ENCODE assay signal across 8 cellular contexts in genomic region chr10:43137971-43138756, GRCh38. TPM values are rescaled to one million over a fixed set of nuclear protein-coding genes. Genes with fewer than 3 reads are reported as not detected.
DNase-seq lines count a peak whose midpoint lies in the region; FAIRE-seq lines count a peak whose summit lies in the region.

TSS of gene CSGALNACT2 (plus strand) at chr10:43138445. CDS start at chr10:43155150, 16,705 bp downstream.

- peak within 1 kb of the TSS; percentile 52 for H3K27ac ChIP-seq in neuronal stem cell (replicated peaks; ENCODE audit: low read length)
- peak within 1 kb of the TSS; percentile 89 for H3K27ac ChIP-seq in subcutaneous abdominal adipose tissue (ENCODE audit: low read depth, low read length)

- no peak within 1 kb of the TSS for H2BK120ac ChIP-seq in neuronal stem cell (ENCODE audit: low read depth, low read length)

- in situ Hi-C loops in SK-MEL-5 (cut with HindIII; ENCODE audit: low pct_unique_long_range_greater_than_20kb, low sequenced_read_pairs) = no loop called here

- peak within 1 kb of the TSS; percentile 87 to 98 for H3K4me3 ChIP-seq in neuronal stem cell (ENCODE audit: low read length in 2 of 2)
- peak within 1 kb of the TSS; percentile 86 to 97 (median 92) for H3K4me3 ChIP-seq in subcutaneous abdominal adipose tissue (ENCODE audit: low read depth in 1 of 5, low read length in 5 of 5)

- H3K4me2 ChIP-seq in neuronal stem cell (ENCODE audit: insufficient read depth, low read length, poor library complexity, severe bottlenecking) = peak within 1 kb of the TSS; percentile 83

- peaks cover 0 to 3% of the 10 kb centered on the region in 2 donors for H3K36me3 ChIP-seq in neuronal stem cell (replicated peaks in 1 of 2; ENCODE audit: control insufficient read depth in 2 of 2, insufficient read depth in 2 of 2, low read length in 2 of 2)
- no peaks in the 10 kb centered on the region for H3K36me3 ChIP-seq in subcutaneous abdominal adipose tissue (ENCODE audit: control insufficient read depth in 5 of 5, insufficient read depth in 5 of 5, low read length in 5 of 5)

- peak; percentile 74 for DNase-seq in ELF-1 (ENCODE audit: low read depth, low spot score)
- peak; percentile 71 for DNase-seq in H4 (ENCODE audit: low spot score)
- DNase-seq in LoVo (ENCODE audit: low spot score) = peak; percentile 87
- peak; percentile 65 for DNase-seq in SK-MEL-5 (ENCODE audit: low read depth, low spot score)
- peak; percentile 46 to 87 (median 67) for DNase-seq in activated naive CD4-positive, alpha-beta T cell (lab: John Stamatoyannopoulos, UW)
- peak; percentile 86 to 91 for DNase-seq in frontal cortex (ENCODE audit: low spot score in 2 of 2)
- DNase-seq in neuronal stem cell (ENCODE audit: low spot score) = peak; percentile 62

- H2BK15ac ChIP-seq in neuronal stem cell (ENCODE audit: low read length) = no peak within 1 kb of the TSS

- no peaks in the 10 kb centered on the region for H3K27me3 ChIP-seq in neuronal stem cell (ENCODE audit: control insufficient read depth in 3 of 3, insufficient read depth in 3 of 3, low read depth in 1 of 3, low read length in 3 of 3)
- no peaks in the 10 kb centered on the region for H3K27me3 ChIP-seq in subcutaneous abdominal adipose tissue (ENCODE audit: control insufficient read depth in 5 of 5, insufficient read depth in 4 of 5, low read length in 5 of 5)

- no peak within 1 kb of the TSS for H2AK5ac ChIP-seq in neuronal stem cell (ENCODE audit: low read depth, low read length)

- H2BK12ac ChIP-seq in neuronal stem cell (ENCODE audit: low read length) = no peak within 1 kb of the TSS

- H3K18ac ChIP-seq in neuronal stem cell (ENCODE audit: low read length) = peak within 1 kb of the TSS; percentile 95

- peaks cover 3% of the 10 kb centered on the region for H3K79me1 ChIP-seq in neuronal stem cell (ENCODE audit: low read depth, low read length)

- no peaks in the 10 kb centered on the region for H3K9me3 ChIP-seq in neuronal stem cell (replicated peaks in 1 of 2; ENCODE audit: control insufficient read depth in 2 of 2, insufficient read depth in 1 of 2, low read depth in 1 of 2, low read length in 2 of 2)
- H3K9me3 ChIP-seq in subcutaneous abdominal adipose tissue (ENCODE audit: control insufficient read depth in 5 of 5, low read length in 5 of 5) = no peaks in the 10 kb centered on the region

- no peak within 1 kb of the TSS for H4K91ac ChIP-seq in neuronal stem cell (ENCODE audit: low read depth, low read length, poor library complexity)

- no peak within 1 kb of the TSS for H3K4ac ChIP-seq in neuronal stem cell (ENCODE audit: low read length)

- peak within 1 kb of the TSS; percentile 60 for H3K14ac ChIP-seq in neuronal stem cell (ENCODE audit: low read length)

- no peak for FAIRE-seq in frontal cortex (lab: Jason Lieb, UNC)

- no CpG with 5 or more reads among the region's 95 CpGs for WGBS in neuronal stem cell (ENCODE audit: extremely low coverage in 2 of 2, insufficient read length in 2 of 2, insufficient replicate concordance in 1 of 2), 2 donors

- H2BK5ac ChIP-seq in neuronal stem cell (ENCODE audit: low read length) = peak within 1 kb of the TSS; percentile 91

- H3K23ac ChIP-seq in neuronal stem cell (ENCODE audit: low read depth, low read length, poor library complexity) = peak within 1 kb of the TSS; percentile 97

- no peak within 1 kb of the TSS for H4K8ac ChIP-seq in neuronal stem cell (ENCODE audit: low read depth, low read length)

- H3K4me1 ChIP-seq in neuronal stem cell (ENCODE audit: control insufficient read depth in 2 of 2, insufficient read depth in 1 of 2, low read depth in 1 of 2, low read length in 2 of 2) (peaks cover 0 to 2% of the 10 kb centered on the region in 2 donors), subcutaneous abdominal adipose tissue (ENCODE audit: control insufficient read depth in 5 of 5, insufficient read depth in 5 of 5, low read length in 5 of 5) (peaks cover 0 to 33% (median 22%) of the 10 kb centered on the region in 5 donors)

- H3K9ac ChIP-seq in neuronal stem cell (ENCODE audit: low read depth, low read length, poor library complexity) = peak within 1 kb of the TSS; percentile 88
- peak within 1 kb of the TSS; percentile 51 to 88 (median 86) for H3K9ac ChIP-seq in subcutaneous abdominal adipose tissue (ENCODE audit: low read length in 5 of 5)

- H2AFZ ChIP-seq in neuronal stem cell (ENCODE audit: low read length) = peak within 1 kb of the TSS; percentile 99

RNA-seq across cellular contexts. Expression of gene CSGALNACT2, which starts in this region (rescaled TPM):
- 1.6 and 3.9 TPM in 2 replicates for total RNA-seq in H4 (2014; rRNA removed; shearing (Covaris generic))
- total RNA-seq in SK-MEL-5 (2014; rRNA removed; shearing (Covaris generic)) = 3.9 and 4.6 TPM in 2 replicates
- polyA plus RNA-seq in SK-MEL-5 (2015; cell fraction: cytosol; rRNA removed) = 8.1 and 13.7 TPM in 2 replicates
- polyA plus RNA-seq in SK-MEL-5 (2015; cell fraction: nucleus; rRNA removed) = 44.2 and 56.7 TPM in 2 replicates
- total RNA-seq in frontal cortex = 87.2 TPM
- 6.7 TPM for polyA plus RNA-seq in neuronal stem cell (2013, experiment 1 of 2)
- 7.4 TPM for polyA plus RNA-seq in neuronal stem cell (2013, experiment 2 of 2)

Comparison
In these comparisons a context has a peak if more than half of its experiments do, and no peak if none do; other contexts are left out.
1. Peak in every context shown above with its lines: DNase-seq, H3K4me3 ChIP-seq and H3K27ac ChIP-seq.
2. RNA of gene CSGALNACT2 (total RNA-seq): 87.2 TPM in frontal cortex (single experiment); 1.6 to 3.9 TPM in H4 and 3.9 to 4.6 TPM in SK-MEL-5; every median in the first group is over 10 times any median in the second.